8 cellular contexts compared by ENCODE assay signal in the genomic region with DNA sequence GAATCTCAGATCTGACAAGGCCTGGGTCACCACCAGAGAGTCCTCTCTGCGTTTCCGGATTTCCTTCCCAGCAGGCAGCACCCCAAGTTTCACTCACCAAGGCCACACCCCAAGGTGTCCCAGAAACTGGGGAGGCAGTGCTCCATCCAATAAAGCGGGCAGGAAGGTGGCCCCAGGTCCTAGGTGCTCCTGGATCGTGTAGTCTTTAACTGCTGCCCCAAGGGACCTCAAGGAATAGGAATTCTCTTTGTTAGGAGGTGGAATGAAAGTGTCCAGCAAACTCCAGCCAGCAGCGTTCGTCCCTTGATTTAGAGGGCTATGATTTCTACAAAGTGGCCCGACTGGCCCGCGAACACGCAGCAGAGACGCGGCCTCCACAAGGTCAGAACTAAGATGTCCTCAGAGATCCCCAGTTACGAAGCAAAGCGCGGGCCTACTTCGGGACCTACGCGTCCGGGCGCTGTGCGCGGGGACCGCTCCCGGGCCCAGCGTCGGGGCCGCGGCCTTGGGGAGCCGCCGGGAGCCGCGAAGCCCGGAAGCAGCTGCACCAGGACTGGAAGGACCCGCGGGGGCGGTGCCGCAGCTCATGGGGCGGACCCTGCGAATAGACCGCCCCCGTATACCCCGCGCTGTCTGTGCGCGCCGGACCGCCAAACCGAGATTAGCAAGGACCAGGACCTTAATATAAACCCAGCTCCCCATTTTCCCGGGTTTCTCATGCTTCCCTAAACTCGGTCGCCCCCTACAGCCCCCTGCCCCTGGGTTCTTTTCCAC. TPM values are rescaled to one million over a fixed set of nuclear protein-coding genes. Genes with fewer than 3 reads are reported as not detected.
DNase-seq lines count a peak whose midpoint lies in the region; ATAC-seq and TF ChIP-seq lines count a peak whose summit lies in the region.

A gene with protein sequence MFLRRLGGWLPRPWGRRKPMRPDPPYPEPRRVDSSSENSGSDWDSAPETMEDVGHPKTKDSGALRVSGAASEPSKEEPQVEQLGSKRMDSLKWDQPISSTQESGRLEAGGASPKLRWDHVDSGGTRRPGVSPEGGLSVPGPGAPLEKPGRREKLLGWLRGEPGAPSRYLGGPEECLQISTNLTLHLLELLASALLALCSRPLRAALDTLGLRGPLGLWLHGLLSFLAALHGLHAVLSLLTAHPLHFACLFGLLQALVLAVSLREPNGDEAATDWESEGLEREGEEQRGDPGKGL (minus strand): TSS at position 555 of the 774 bp plus-strand sequence. CDS start 831 bp downstream, outside the sequence.

- POLR2A ChIA-PET in PC-9 (lab: Charles Lee; ENCODE audit: unreplicated experiment), result interaction anchor here (0.5 to 0.9 kb wide), 7 partner anchors 8 to 416 kb away, joined by 4 to 26 read pairs (median 4); a partner anchor contains a TSS

- no peaks in the 10 kb centered on the region for H3K9me2 ChIP-seq in PC-9 (ENCODE audit: insufficient read depth)

- H3K4me3 ChIP-seq in PC-9, result peak within 1 kb of the TSS; percentile 79
- H3K4me3 ChIP-seq in muscle layer of colon (ENCODE audit: low read depth in 1 of 2, low read length in 2 of 2), result peak within 1 kb of the TSS; percentile 80 to 100

- peak within 1 kb of the TSS; percentile 71 for H3K27ac ChIP-seq in PC-9
- peak within 1 kb of the TSS; percentile 93 for H3K27ac ChIP-seq in muscle layer of colon (ENCODE audit: low read depth, low read length)

- H3K27me3 ChIP-seq in PC-9 (ENCODE audit: insufficient read depth, low read depth) (no peaks in the 10 kb centered on the region), muscle layer of colon (ENCODE audit: control insufficient read depth in 1 of 2, insufficient read depth in 2 of 2, low read length in 2 of 2) (no peaks in the 10 kb centered on the region)

- no peak for TF ChIP-seq EP300 in Ishikawa (IDR thresholded peaks at IDR 0.05; ENCODE audit: borderline replicate concordance)

- H3K4me1 Mint-ChIP-seq in activated T-cell treated with anti-CD3 and anti-CD28 coated beads, Interleukin-2, amount 50 U/mL, for 4 hours (ENCODE audit: low read depth), result peaks cover 73% of the 10 kb centered on the region

- no peak for TF ChIP-seq CTCF in PC-9 (conservative IDR thresholded peaks at IDR 0.05)

- peak; percentile 89 for DNase-seq in AG08396 (ENCODE audit: low spot score)
- peak; percentile 66 to 82 for DNase-seq in PC-9
- DNase-seq in activated T-cell treated with anti-CD3 and anti-CD28 coated beads, Interleukin-2, amount 50 U/mL, for 4 hours, result peak; percentile 70
- DNase-seq in stimulated activated CD8-positive, alpha-beta memory T cell treated with anti-CD3 and anti-CD28 coated beads, Interleukin-7, amount 100 ng/mL, for 48 hours (ENCODE audit: extremely low read depth in 1 of 2, low read depth in 1 of 2), result peak; percentile 63 to 74

- TSS peak; percentile 48 for BruUV-seq in PC-9 (replicated peaks; lab: Mats Ljungman, UMichigan)

- H3K9ac ChIP-seq in muscle layer of colon (ENCODE audit: low read length), result peak within 1 kb of the TSS; percentile 89

- intact Hi-C loops in PC-9 (cut with micrococcal nuclease; ENCODE audit: unreplicated experiment), result loop anchor here (1.0 to 10.0 kb wide), 2 partner anchors 8 to 514 kb away; a partner anchor contains a TSS

- H3K4me3 Mint-ChIP-seq in activated T-cell treated with anti-CD3 and anti-CD28 coated beads, Interleukin-2, amount 50 U/mL, for 4 hours, result peak within 1 kb of the TSS; percentile 94

- ATAC-seq in GM19043 (IDR thresholded peaks at IDR 0.05; ENCODE audit: low read depth, unreplicated experiment) (peak; percentile 38), esophagus mucosa (peak; percentile 68)
- ATAC-seq in activated T-cell treated with anti-CD3 and anti-CD28 coated beads, Interleukin-2, amount 50 U/mL, for 4 hours, result peak; percentile 51 to 55

- peaks cover 27% of the 10 kb centered on the region for H3K36me3 Mint-ChIP-seq in activated T-cell treated with anti-CD3 and anti-CD28 coated beads, Interleukin-2, amount 50 U/mL, for 4 hours (ENCODE audit: insufficient read depth)

- CTCF ChIA-PET in PC-9 (lab: Charles Lee), result interaction anchor here (0.6 to 1.0 kb wide), 2 partner anchors 72 to 110 kb away, joined by 3 to 13 read pairs; no protein-coding TSS in a partner anchor

- H3K9me3 ChIP-seq in PC-9 (ENCODE audit: insufficient read depth, low read depth), result no peaks in the 10 kb centered on the region
- H3K9me3 ChIP-seq in muscle layer of colon (ENCODE audit: low read length), result no peaks in the 10 kb centered on the region

- H3K9me3 Mint-ChIP-seq in activated T-cell treated with anti-CD3 and anti-CD28 coated beads, Interleukin-2, amount 50 U/mL, for 4 hours, result no peaks in the 10 kb centered on the region

- peak within 1 kb of the TSS; percentile 88 for H3K4me2 ChIP-seq in PC-9

- H3K36me3 ChIP-seq in PC-9 (ENCODE audit: low read depth) (0 out of 2 replicates have a peak, but pooled peaks cover 10% of the 10 kb centered on the region), muscle layer of colon (ENCODE audit: insufficient read depth, low read length) (peaks cover 31% of the 10 kb centered on the region)

- 0 out of 2 replicates have a peak, but pooled peaks cover 7% of the 10 kb centered on the region for H4K20me1 ChIP-seq in PC-9 (ENCODE audit: insufficient read depth)

- no peaks in the 10 kb centered on the region for H3K27me3 Mint-ChIP-seq in activated T-cell treated with anti-CD3 and anti-CD28 coated beads, Interleukin-2, amount 50 U/mL, for 4 hours (ENCODE audit: low read depth)

- H2AFZ ChIP-seq in PC-9, result peak within 1 kb of the TSS; percentile 81

- H3K4me1 ChIP-seq in PC-9 (replicated peaks; ENCODE audit: insufficient read depth) (peaks cover 26% of the 10 kb centered on the region), muscle layer of colon (ENCODE audit: insufficient read depth, low read length) (peaks cover 62% of the 10 kb centered on the region)

- peaks cover 23% of the 10 kb centered on the region for H3F3A ChIP-seq in PC-9 (ENCODE audit: insufficient read depth, low read depth)

- H3K79me2 ChIP-seq in PC-9 (ENCODE audit: low read depth), result peaks cover 55% of the 10 kb centered on the region

- no peak for TF ChIP-seq RAD21 in Ishikawa (IDR thresholded peaks at IDR 0.05; ENCODE audit: low read depth)

TF ChIP-seq in Ishikawa, 13 proteins besides CTCF, POLR2A, EP300 and RAD21:
- TF ChIP-seq ZBTB7A (IDR thresholded peaks at IDR 0.05; ENCODE audit: low read depth) (peak; percentile 66; the same call in 1 of the 2 replicates), FOXM1 (IDR thresholded peaks at IDR 0.05; ENCODE audit: borderline replicate concordance, low read depth) (no peak), TAF1 (IDR thresholded peaks at IDR 0.05; ENCODE audit: low read depth) (peak; percentile 84), EGR1 (IDR thresholded peaks at IDR 0.05) (peak; percentile 78), YY1 (IDR thresholded peaks at IDR 0.05; ENCODE audit: low read depth) (no peak), CEBPB (IDR thresholded peaks at IDR 0.05) (no peak), NFIC (IDR thresholded peaks at IDR 0.05) (no peak), CREB1 (IDR thresholded peaks at IDR 0.05; ENCODE audit: low read depth) (no peak), TCF12 (IDR thresholded peaks at IDR 0.05; ENCODE audit: low read depth) (peak; percentile 61), TEAD4 (IDR thresholded peaks at IDR 0.05) (no peak)
- TF ChIP-seq, protein P1, sequence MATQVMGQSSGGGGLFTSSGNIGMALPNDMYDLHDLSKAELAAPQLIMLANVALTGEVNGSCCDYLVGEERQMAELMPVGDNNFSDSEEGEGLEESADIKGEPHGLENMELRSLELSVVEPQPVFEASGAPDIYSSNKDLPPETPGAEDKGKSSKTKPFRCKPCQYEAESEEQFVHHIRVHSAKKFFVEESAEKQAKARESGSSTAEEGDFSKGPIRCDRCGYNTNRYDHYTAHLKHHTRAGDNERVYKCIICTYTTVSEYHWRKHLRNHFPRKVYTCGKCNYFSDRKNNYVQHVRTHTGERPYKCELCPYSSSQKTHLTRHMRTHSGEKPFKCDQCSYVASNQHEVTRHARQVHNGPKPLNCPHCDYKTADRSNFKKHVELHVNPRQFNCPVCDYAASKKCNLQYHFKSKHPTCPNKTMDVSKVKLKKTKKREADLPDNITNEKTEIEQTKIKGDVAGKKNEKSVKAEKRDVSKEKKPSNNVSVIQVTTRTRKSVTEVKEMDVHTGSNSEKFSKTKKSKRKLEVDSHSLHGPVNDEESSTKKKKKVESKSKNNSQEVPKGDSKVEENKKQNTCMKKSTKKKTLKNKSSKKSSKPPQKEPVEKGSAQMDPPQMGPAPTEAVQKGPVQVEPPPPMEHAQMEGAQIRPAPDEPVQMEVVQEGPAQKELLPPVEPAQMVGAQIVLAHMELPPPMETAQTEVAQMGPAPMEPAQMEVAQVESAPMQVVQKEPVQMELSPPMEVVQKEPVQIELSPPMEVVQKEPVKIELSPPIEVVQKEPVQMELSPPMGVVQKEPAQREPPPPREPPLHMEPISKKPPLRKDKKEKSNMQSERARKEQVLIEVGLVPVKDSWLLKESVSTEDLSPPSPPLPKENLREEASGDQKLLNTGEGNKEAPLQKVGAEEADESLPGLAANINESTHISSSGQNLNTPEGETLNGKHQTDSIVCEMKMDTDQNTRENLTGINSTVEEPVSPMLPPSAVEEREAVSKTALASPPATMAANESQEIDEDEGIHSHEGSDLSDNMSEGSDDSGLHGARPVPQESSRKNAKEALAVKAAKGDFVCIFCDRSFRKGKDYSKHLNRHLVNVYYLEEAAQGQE (IDR thresholded peaks at IDR 0.05; ENCODE audit: low read depth), result no peak
- TF ChIP-seq, protein P2, sequence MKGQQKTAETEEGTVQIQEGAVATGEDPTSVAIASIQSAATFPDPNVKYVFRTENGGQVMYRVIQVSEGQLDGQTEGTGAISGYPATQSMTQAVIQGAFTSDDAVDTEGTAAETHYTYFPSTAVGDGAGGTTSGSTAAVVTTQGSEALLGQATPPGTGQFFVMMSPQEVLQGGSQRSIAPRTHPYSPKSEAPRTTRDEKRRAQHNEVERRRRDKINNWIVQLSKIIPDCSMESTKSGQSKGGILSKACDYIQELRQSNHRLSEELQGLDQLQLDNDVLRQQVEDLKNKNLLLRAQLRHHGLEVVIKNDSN (IDR thresholded peaks at IDR 0.05), result no peak
- TF ChIP-seq, protein P3, sequence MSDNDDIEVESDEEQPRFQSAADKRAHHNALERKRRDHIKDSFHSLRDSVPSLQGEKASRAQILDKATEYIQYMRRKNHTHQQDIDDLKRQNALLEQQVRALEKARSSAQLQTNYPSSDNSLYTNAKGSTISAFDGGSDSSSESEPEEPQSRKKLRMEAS (IDR thresholded peaks at IDR 0.05), result peak; percentile 49

RNA-seq across cellular contexts. Expression of the gene that starts here (rescaled TPM):
- total RNA-seq in PC-9 (2021), result 17.2 and 17.8 TPM in 2 replicates
- total RNA-seq in activated T-cell treated with anti-CD3 and anti-CD28 coated beads, Interleukin-2, amount 50 U/mL, for 4 hours, result 10 to 100 TPM; 17.1 to 18.3 (median 18.2) TPM
- 18.1 TPM for total RNA-seq in esophagus mucosa

Comparison
In these comparisons a context has a peak if more than half of its experiments do, and no peak if none do; other contexts are left out.
1. Peak in every context shown above with its lines: DNase-seq, ATAC-seq, H3K4me3 ChIP-seq and H3K27ac ChIP-seq.